ENCODE assay signal across 2 cellular contexts in the genomic region with DNA sequence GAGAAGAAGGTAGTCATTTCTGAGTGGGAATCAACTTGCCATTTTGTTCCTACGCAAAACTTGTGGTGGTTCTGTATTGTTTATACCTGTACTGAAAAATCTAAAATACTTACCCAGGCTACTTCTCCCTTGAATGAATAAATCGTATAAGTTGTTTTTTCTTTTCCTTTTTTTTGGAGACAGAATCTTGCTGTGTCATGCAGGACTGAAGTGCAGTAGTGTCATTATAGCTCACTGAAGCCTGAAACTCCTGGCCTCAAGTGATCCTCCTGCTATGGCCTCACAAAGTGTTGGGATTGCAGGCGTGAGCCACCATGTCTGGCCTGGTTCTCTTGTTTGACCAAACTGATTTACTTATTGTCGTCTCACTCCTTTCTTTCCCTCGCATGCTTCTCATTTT.
TF ChIP-seq lines count a peak whose summit lies in the region.

No MANE protein-coding gene starts in this region.

TF ChIP-seq in GM23338, 12 proteins besides CTCF, POLR2A, EP300 and RAD21 (continued from another document):
- TF ChIP-seq POLR2AphosphoS5 (IDR thresholded peaks at IDR 0.05; ENCODE audit: low read depth), result no peak
- no peak for TF ChIP-seq JUNB (IDR thresholded peaks at IDR 0.05; ENCODE audit: unreplicated experiment)

TF ChIP-seq in WTC11, 78 proteins besides CTCF, POLR2A, EP300 and RAD21 (continued from another document):
- TF ChIP-seq, protein P1, sequence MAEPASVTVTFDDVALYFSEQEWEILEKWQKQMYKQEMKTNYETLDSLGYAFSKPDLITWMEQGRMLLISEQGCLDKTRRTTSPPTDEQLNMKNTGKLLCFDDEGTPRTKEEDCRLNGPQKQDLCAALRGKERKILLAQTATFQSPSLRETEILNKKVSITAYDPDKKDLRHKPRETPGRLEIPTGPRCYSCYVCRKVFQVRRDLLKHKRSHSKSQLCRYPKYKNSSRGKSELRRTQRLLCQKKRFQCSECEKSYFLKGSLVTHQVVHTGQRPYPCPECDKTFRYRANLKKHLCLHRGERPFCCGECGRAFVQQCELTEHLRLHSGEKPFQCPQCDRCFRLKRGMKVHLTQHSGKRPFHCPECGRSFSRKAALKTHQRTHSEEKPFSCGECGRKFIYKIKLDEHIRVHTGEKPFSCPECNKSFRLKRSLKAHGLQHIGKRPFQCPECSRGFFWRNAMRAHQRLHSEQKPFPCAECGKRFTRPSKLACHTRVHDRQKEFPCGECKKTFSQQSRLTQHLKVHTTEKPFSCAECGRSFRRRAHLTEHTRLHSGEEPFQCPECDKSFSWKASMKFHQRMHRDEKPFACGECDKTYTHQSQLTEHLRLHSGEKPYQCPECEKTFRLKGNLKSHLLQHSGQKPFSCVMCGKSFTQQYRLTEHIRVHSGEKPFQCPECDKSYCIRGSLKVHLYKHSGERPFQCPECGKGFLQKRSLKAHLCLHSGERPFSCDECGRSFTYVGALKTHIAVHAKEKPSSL (CRISPR knock-in tag; conservative IDR thresholded peaks at IDR 0.05), result no peak
- TF ChIP-seq ATF1 (CRISPR knock-in tag; IDR thresholded peaks at IDR 0.05), result no peak
- TF ChIP-seq ESRRA (CRISPR knock-in tag; IDR thresholded peaks at IDR 0.05; ENCODE audit: borderline replicate concordance), result no peak
TF ChIP-seq in WTC11: peak in this region for 0.
